8 cellular contexts compared by ENCODE assay signal in genomic region chr10:101570764-101571572, GRCh38. TPM values are rescaled to one million over a fixed set of nuclear protein-coding genes. Genes with fewer than 3 reads are reported as not detected.
DNase-seq lines count a peak whose midpoint lies in the region; ATAC-seq and TF ChIP-seq lines count a peak whose summit lies in the region.

No MANE protein-coding gene starts in this region.

- no peak overlapping the region for H3K27ac Mint-ChIP-seq in Caco-2 (ENCODE audit: unreplicated experiment)
- no peak overlapping the region for H3K27ac Mint-ChIP-seq in chondrocyte (ENCODE audit: unreplicated experiment)

- BruUV-seq in Caco-2 (replicated peaks; lab: Mats Ljungman, UMichigan) = no TSS peak

- H3K36me3 Mint-ChIP-seq in Caco-2 (ENCODE audit: insufficient read depth, unreplicated experiment) (peaks cover 8% of the 10 kb centered on the region), chondrocyte (ENCODE audit: low read depth) (no peaks in the 10 kb centered on the region)

- POLR2A ChIA-PET in Caco-2 (lab: Charles Lee) = interaction anchor here (0.6 kb wide), 1 partner anchor 124 kb away, joined by 3 read pairs; no protein-coding TSS in a partner anchor

- H3K27me3 ChIP-seq in Caco-2 (replicated peaks; ENCODE audit: control insufficient read depth, insufficient read depth, low read length) = no peaks in the 10 kb centered on the region
- H3K27me3 ChIP-seq in mononuclear cell (ENCODE audit: insufficient read depth, low read length) = peaks cover 36% of the 10 kb centered on the region

- H3K4me1 Mint-ChIP-seq in Caco-2 (ENCODE audit: low read depth, unreplicated experiment) = no peaks in the 10 kb centered on the region
- H3K4me1 Mint-ChIP-seq in chondrocyte (ENCODE audit: low read depth) = peaks cover 18% of the 10 kb centered on the region

- H3K9me3 Mint-ChIP-seq in Caco-2 (ENCODE audit: unreplicated experiment) = no peaks in the 10 kb centered on the region
- peaks cover 3% of the 10 kb centered on the region for H3K9me3 Mint-ChIP-seq in chondrocyte (ENCODE audit: low read depth)

- H3K4me1 ChIP-seq in Caco-2 = peaks cover 6% of the 10 kb centered on the region; the same call in 1 of the 2 replicates
- H3K4me1 ChIP-seq in mononuclear cell (ENCODE audit: insufficient read depth, low read length) = peaks cover 23% of the 10 kb centered on the region

- TF ChIP-seq CTCF in Caco-2 (IDR thresholded peaks at IDR 0.05; ENCODE audit: insufficient read depth in 1 of 2, low read depth in 1 of 2, low read length in 1 of 2, severe bottlenecking in 1 of 2, unreplicated experiment in 1 of 2) (no peak), LNCaP clone FGC (IDR thresholded peaks at IDR 0.05; ENCODE audit: control insufficient read depth, extremely low read depth, insufficient read depth) (no peak), chondrocyte (IDR thresholded peaks at IDR 0.05) (no peak)

- DNase-seq in Caco-2 (no peak), LNCaP clone FGC (ENCODE audit: low read depth) (no peak), chondrocyte (ENCODE audit: low spot score) (no peak), epidermal melanocyte (ENCODE audit: insufficient read length, low spot score) (no peak), NCI-H1417 (lab: John Stamatoyannopoulos, UW) (no peak), cerebellar cortex (ENCODE audit: low spot score) (no peak)

- H3K4me3 Mint-ChIP-seq in Caco-2 (ENCODE audit: unreplicated experiment) (peak overlapping the region; percentile 81), chondrocyte (ENCODE audit: unreplicated experiment) (peak overlapping the region; percentile 73)

- no peak for ATAC-seq in GM21360 (IDR thresholded peaks at IDR 0.05; ENCODE audit: unreplicated experiment)

- H3K9me3 ChIP-seq in Caco-2 (no peaks in the 10 kb centered on the region), mononuclear cell (ENCODE audit: low read depth, low read length) (no peaks in the 10 kb centered on the region)

- no peaks in the 10 kb centered on the region for H3K36me3 ChIP-seq in Caco-2 (ENCODE audit: control insufficient read depth, insufficient read depth, low read length)

- H3K27me3 Mint-ChIP-seq in Caco-2 (ENCODE audit: insufficient read depth, unreplicated experiment) (peaks cover 7% of the 10 kb centered on the region), chondrocyte (ENCODE audit: low read depth) (peaks cover 15% of the 10 kb centered on the region)

- CTCF ChIA-PET in Caco-2 (lab: Charles Lee) = interaction anchor here (0.5 to 2.8 kb wide), 19 partner anchors 10 to 1525 kb away, joined by 3 to 21 read pairs (median 6); partner anchors contain the start of genes DPCD and POLL

- H3K4me3 ChIP-seq in Caco-2 (ENCODE audit: low read depth, low read length) (peak overlapping the region; percentile 58), LNCaP clone FGC (ENCODE audit: low read depth, low read length) (peak overlapping the region; percentile 48), mononuclear cell (ENCODE audit: low read length) (peak overlapping the region; percentile 46)

- intact Hi-C loops in Caco-2 (cut with micrococcal nuclease; ENCODE audit: unreplicated experiment) = loop anchor here (1.0 to 5.0 kb wide), 6 partner anchors 34 to 358 kb away; no protein-coding TSS in a partner anchor

RNA-seq across cellular contexts. Expression of gene POLL, which starts 17.1 kb away (rescaled TPM):
- 34.7 and 35.5 TPM in 2 replicates for total RNA-seq in Caco-2 (2022)
- 21.2 to 31.0 TPM (median 23.4 TPM) in 3 replicates for total RNA-seq in chondrocyte
- total RNA-seq in mononuclear cell = 10.3 TPM

RNA-seq across cellular contexts. Expression of gene DPCD, which starts 17.2 kb away (rescaled TPM):
- 13.1 and 14.0 TPM in 2 replicates for total RNA-seq in Caco-2 (2022)
- 13.9 to 19.0 TPM (median 18.3 TPM) in 3 replicates for total RNA-seq in chondrocyte
- total RNA-seq in mononuclear cell = 3.8 TPM
